In the genomic region with DNA sequence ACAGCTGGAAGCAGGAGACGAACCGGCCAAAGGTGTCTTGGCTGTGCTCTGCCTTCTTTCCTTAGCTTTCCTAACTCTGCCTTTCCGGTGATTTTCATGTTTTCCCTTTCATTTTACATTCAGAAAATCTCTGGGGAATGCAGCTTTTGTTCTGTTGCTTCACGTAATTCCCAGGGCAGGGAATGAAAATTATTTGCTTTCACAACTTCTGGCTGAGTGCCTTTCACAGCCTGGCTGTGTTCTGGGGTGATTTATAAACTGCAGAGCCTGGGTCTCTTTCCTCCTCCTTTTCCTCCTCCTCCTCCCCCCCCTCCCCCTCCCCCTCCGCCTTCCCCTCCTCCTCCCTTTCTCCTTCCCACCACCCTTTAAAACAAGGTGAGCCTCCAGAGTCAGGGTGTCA, we compare ENCODE assay signal across 18 cellular contexts.
A peak's percentile ranks its signal among the peaks of the same experiment; 100 is the strongest.
DNase-seq lines count a peak whose midpoint lies in the region; ATAC-seq, FAIRE-seq and TF ChIP-seq lines count a peak whose summit lies in the region.
"Had no signal": no experiment of that assay in that cellular context is flagged by ENCODE, and none has a peak within 500 bp of the region (broad histone marks: within the 10 kb centered on the region; RNA-seq: fewer than 3 reads in every experiment).

No MANE protein-coding gene starts in this region.

- TF ChIP-seq POLR2A in HepG2 (IDR thresholded peaks at IDR 0.05; ENCODE audit: insufficient read depth in 1 of 2, low read depth in 2 of 2, low read length in 2 of 2) (no peak), right lobe of liver (IDR thresholded peaks at IDR 0.05) (no peak)

- H4K20me1 ChIP-seq in HepG2 (ENCODE audit: insufficient read depth, low read length), result no peaks in the 10 kb centered on the region

- in situ Hi-C loops in HepG2 (cut with HindIII; ENCODE audit: extremely low pct_ligation_motif_present, low pct_unique_long_range_greater_than_20kb), result no loop called here

- no peak for DNase-seq in HepG2 (ENCODE audit: low spot score)
- no peak for DNase-seq in right lobe of liver
- peak; percentile 65 to 87 for DNase-seq in cardiac fibroblast (ENCODE audit: low read depth in 2 of 2)
- DNase-seq in left kidney (ENCODE audit: low read depth, low spot score), result peak; percentile 57
- no peak for DNase-seq in activated CD4-positive, CD25-positive, alpha-beta regulatory T cell treated with anti-CD3 and anti-CD28 coated beads, Interleukin-2, amount 50 U/mL, for 72 hours
- DNase-seq: activated CD8-positive, alpha-beta T cell treated with anti-CD3 and anti-CD28 coated beads for 36 hours; activated naive CD8-positive, alpha-beta T cell treated with anti-CD3 and anti-CD28 coated beads for 36 hours; activated T-cell treated with anti-CD3 and anti-CD28 coated beads, Interleukin-2, amount 50 U/mL, for 72 hours; immature natural killer cell; NCI-H1417 treated with DMSO at 0.1 percent for 48 hours; Peyer's patch; retina had no signal

- H3K27ac ChIP-seq in HepG2 (ENCODE audit: extremely low read length, insufficient read depth, low read length) (no peak overlapping the region), right lobe of liver (no peak overlapping the region)

- no peak for FAIRE-seq in HepG2 (lab: Jason Lieb, UNC)
- FAIRE-seq: GM12891, H54 had no signal

- no peaks in the 10 kb centered on the region for H3K9me3 ChIP-seq in HepG2 (ENCODE audit: low read length)
- no peaks in the 10 kb centered on the region for H3K9me3 ChIP-seq in right lobe of liver
- H3K9me3 ChIP-seq: Caco-2, Peyer's patch had no signal

- TF ChIP-seq EP300 in HepG2 (IDR thresholded peaks at IDR 0.05; ENCODE audit: low read depth in 2 of 2, low read length in 2 of 2), result no peak
- TF ChIP-seq EP300 in HepG2 (CRISPR knock-in tag; IDR thresholded peaks at IDR 0.05; ENCODE audit: borderline replicate concordance), result no peak

- H3K4me3 ChIP-seq in HepG2 (replicated peaks in 1 of 3; ENCODE audit: insufficient read depth in 1 of 3, low read depth in 2 of 3, low read length in 3 of 3), result no peak overlapping the region
- no peak overlapping the region for H3K4me3 ChIP-seq in right lobe of liver
- H3K4me3 ChIP-seq in cardiac fibroblast (replicated peaks in 1 of 2; ENCODE audit: low read depth in 2 of 2, low read length in 2 of 2), result no peak overlapping the region
- H3K4me3 ChIP-seq: Peyer's patch had no signal

- no peak for TF ChIP-seq CTCF in HepG2 (CRISPR knock-in tag; IDR thresholded peaks at IDR 0.05)
- TF ChIP-seq CTCF in right lobe of liver (IDR thresholded peaks at IDR 0.05), result no peak
- TF ChIP-seq CTCF in cardiac fibroblast (IDR thresholded peaks at IDR 0.05; ENCODE audit: low read depth, low read length), result no peak

- no TSS peak for BruUV-seq in HepG2 (replicated peaks; lab: Mats Ljungman, UMichigan)

- WGBS in HepG2 (ENCODE audit: low lambda C conversion rate), result 3% methylated on average over 5 of the region's 5 CpGs
- 61% methylated on average over 5 of the region's 5 CpGs for WGBS in right lobe of liver (ENCODE audit: insufficient coverage, low coverage, low lambda C conversion rate, missing lambda C conversion rate)

- 0 out of 2 replicates have a peak, but pooled peaks cover 17% of the 10 kb centered on the region for H3K4me1 ChIP-seq in HepG2 (ENCODE audit: insufficient read depth, low read length)
- H3K4me1 ChIP-seq in right lobe of liver, result no peaks in the 10 kb centered on the region

- H3K27me3 ChIP-seq in HepG2 (ENCODE audit: control insufficient read depth in 1 of 2, insufficient read depth in 2 of 2, low read length in 2 of 2) (peaks cover 2 to 14% of the 10 kb centered on the region in 2 experiments; a peak in 3 of 5 replicates), right lobe of liver (no peaks in the 10 kb centered on the region)
- H3K27me3 ChIP-seq: Peyer's patch had no signal

- no peaks in the 10 kb centered on the region for H3K36me3 ChIP-seq in HepG2 (replicated peaks in 1 of 2; ENCODE audit: control insufficient read depth in 1 of 2, insufficient read depth in 2 of 2, low read length in 2 of 2)
- no peaks in the 10 kb centered on the region for H3K36me3 ChIP-seq in right lobe of liver
- H3K36me3 ChIP-seq: Peyer's patch had no signal

- no peak overlapping the region for H2AFZ ChIP-seq in HepG2 (ENCODE audit: low read length)

- H3K4me2 ChIP-seq in HepG2 (ENCODE audit: low read depth, low read length), result no peak overlapping the region

- CTCF ChIA-PET in HepG2 (lab: Yijun Ruan, JAX; ENCODE audit: low intra/inter-chr PET ratio, low total read pairs), result no interaction called here

- POLR2A ChIA-PET in HepG2 (lab: Yijun Ruan, JAX), result no interaction called here

- ATAC-seq in HepG2 (no peak), right lobe of liver (no peak), GM19463 (IDR thresholded peaks at IDR 0.05; ENCODE audit: unreplicated experiment) (no peak), SK-N-SH treated with all-trans-retinoic acid at 6 μM for 48 hours (no peak), GM21737 (IDR thresholded peaks at IDR 0.05; ENCODE audit: unreplicated experiment) (no peak)
- ATAC-seq: activated CD8-positive, alpha-beta T cell treated with anti-CD3 and anti-CD28 coated beads for 36 hours; activated T-cell treated with anti-CD3 and anti-CD28 coated beads, Interleukin-2, amount 50 U/mL, for 72 hours had no signal

- H3K9ac ChIP-seq in HepG2 (ENCODE audit: insufficient read depth, low read depth, low read length), result no peak overlapping the region

- intact Hi-C loops in HepG2 (cut with micrococcal nuclease; ENCODE audit: unreplicated experiment) (no loop called here), right lobe of liver (cut with DNase I) (no loop called here)

- no peaks in the 10 kb centered on the region for H3K79me2 ChIP-seq in HepG2 (ENCODE audit: insufficient read depth, low read length)

- no peak for TF ChIP-seq RAD21 in HepG2 (CRISPR knock-in tag; IDR thresholded peaks at IDR 0.05)

TF ChIP-seq in HepG2, 621 proteins besides CTCF, POLR2A, EP300 and RAD21:
- TF ChIP-seq ZNF354B (CRISPR knock-in tag; IDR thresholded peaks at IDR 0.05), result no peak
- peak; percentile 27 for TF ChIP-seq PCBP2 (optimal IDR thresholded peaks at IDR 0.05; ENCODE audit: low read depth, low read length, poor library complexity, severe bottlenecking)

TF ChIP-seq in SK-N-SH treated with all-trans-retinoic acid at 6 μM for 48 hours, 23 proteins besides CTCF, POLR2A, EP300 and RAD21 (continues in another document):
- no peak for TF ChIP-seq BACH2 (CRISPR knock-in tag; IDR thresholded peaks at IDR 0.05; ENCODE audit: borderline replicate concordance)
- no peak for TF ChIP-seq ISL1 (CRISPR knock-in tag; IDR thresholded peaks at IDR 0.05)
- TF ChIP-seq, protein P1, sequence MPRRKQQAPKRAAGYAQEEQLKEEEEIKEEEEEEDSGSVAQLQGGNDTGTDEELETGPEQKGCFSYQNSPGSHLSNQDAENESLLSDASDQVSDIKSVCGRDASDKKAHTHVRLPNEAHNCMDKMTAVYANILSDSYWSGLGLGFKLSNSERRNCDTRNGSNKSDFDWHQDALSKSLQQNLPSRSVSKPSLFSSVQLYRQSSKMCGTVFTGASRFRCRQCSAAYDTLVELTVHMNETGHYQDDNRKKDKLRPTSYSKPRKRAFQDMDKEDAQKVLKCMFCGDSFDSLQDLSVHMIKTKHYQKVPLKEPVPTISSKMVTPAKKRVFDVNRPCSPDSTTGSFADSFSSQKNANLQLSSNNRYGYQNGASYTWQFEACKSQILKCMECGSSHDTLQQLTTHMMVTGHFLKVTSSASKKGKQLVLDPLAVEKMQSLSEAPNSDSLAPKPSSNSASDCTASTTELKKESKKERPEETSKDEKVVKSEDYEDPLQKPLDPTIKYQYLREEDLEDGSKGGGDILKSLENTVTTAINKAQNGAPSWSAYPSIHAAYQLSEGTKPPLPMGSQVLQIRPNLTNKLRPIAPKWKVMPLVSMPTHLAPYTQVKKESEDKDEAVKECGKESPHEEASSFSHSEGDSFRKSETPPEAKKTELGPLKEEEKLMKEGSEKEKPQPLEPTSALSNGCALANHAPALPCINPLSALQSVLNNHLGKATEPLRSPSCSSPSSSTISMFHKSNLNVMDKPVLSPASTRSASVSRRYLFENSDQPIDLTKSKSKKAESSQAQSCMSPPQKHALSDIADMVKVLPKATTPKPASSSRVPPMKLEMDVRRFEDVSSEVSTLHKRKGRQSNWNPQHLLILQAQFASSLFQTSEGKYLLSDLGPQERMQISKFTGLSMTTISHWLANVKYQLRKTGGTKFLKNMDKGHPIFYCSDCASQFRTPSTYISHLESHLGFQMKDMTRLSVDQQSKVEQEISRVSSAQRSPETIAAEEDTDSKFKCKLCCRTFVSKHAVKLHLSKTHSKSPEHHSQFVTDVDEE (CRISPR knock-in tag; IDR thresholded peaks at IDR 0.05), result no peak
- no peak for TF ChIP-seq ESRRG (CRISPR knock-in tag; IDR thresholded peaks at IDR 0.05)
- TF ChIP-seq ZNF70 (CRISPR knock-in tag; IDR thresholded peaks at IDR 0.05), result no peak
- TF ChIP-seq ZNF8 (CRISPR knock-in tag; IDR thresholded peaks at IDR 0.05), result no peak
- TF ChIP-seq, protein P2, sequence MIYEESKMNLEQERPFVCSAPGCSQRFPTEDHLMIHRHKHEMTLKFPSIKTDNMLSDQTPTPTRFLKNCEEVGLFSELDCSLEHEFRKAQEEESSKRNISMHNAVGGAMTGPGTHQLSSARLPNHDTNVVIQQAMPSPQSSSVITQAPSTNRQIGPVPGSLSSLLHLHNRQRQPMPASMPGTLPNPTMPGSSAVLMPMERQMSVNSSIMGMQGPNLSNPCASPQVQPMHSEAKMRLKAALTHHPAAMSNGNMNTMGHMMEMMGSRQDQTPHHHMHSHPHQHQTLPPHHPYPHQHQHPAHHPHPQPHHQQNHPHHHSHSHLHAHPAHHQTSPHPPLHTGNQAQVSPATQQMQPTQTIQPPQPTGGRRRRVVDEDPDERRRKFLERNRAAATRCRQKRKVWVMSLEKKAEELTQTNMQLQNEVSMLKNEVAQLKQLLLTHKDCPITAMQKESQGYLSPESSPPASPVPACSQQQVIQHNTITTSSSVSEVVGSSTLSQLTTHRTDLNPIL (CRISPR knock-in tag; IDR thresholded peaks at IDR 0.05; ENCODE audit: low read depth), result no peak
- TF ChIP-seq, protein P3, sequence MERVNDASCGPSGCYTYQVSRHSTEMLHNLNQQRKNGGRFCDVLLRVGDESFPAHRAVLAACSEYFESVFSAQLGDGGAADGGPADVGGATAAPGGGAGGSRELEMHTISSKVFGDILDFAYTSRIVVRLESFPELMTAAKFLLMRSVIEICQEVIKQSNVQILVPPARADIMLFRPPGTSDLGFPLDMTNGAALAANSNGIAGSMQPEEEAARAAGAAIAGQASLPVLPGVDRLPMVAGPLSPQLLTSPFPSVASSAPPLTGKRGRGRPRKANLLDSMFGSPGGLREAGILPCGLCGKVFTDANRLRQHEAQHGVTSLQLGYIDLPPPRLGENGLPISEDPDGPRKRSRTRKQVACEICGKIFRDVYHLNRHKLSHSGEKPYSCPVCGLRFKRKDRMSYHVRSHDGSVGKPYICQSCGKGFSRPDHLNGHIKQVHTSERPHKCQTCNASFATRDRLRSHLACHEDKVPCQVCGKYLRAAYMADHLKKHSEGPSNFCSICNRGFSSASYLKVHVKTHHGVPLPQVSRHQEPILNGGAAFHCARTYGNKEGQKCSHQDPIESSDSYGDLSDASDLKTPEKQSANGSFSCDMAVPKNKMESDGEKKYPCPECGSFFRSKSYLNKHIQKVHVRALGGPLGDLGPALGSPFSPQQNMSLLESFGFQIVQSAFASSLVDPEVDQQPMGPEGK (CRISPR knock-in tag; IDR thresholded peaks at IDR 0.05; ENCODE audit: borderline replicate concordance), result no peak
- no peak for TF ChIP-seq ZNF565 (CRISPR knock-in tag; conservative IDR thresholded peaks at IDR 0.05; ENCODE audit: low read depth)
- no peak for TF ChIP-seq PPARA (CRISPR knock-in tag; IDR thresholded peaks at IDR 0.05; ENCODE audit: borderline replicate concordance)

Comparison
In these comparisons a context has a peak if more than half of its experiments do, and no peak if none do; other contexts are left out.
1. DNase-seq: peak in cardiac fibroblast (2 of 2) and left kidney (single experiment); none in HepG2 (single experiment), right lobe of liver (0 of 3) and activated CD4-positive, CD25-positive, alpha-beta regulatory T cell treated with anti-CD3 and anti-CD28 coated beads, Interleukin-2, amount 50 U/mL, for 72 hours (single experiment).